8 cellular contexts compared by ENCODE assay signal in genomic region chr14:42224053-42224888, GRCh38.
DNase-seq lines count a peak whose midpoint lies in the region; ATAC-seq and TF ChIP-seq lines count a peak whose summit lies in the region.

No MANE protein-coding gene starts in this region.

- H3K9ac ChIP-seq in IMR-90 (ENCODE audit: low read depth, low read length) (no peak overlapping the region), NT2/D1 (ENCODE audit: insufficient read length, low read depth) (no peak overlapping the region)

- no peak overlapping the region for H4K8ac ChIP-seq in IMR-90 (ENCODE audit: low read depth in 2 of 2, low read length in 2 of 2)

- H2BK15ac ChIP-seq in IMR-90 (ENCODE audit: low read depth, low read length): no peak overlapping the region

- no peak overlapping the region for H4K91ac ChIP-seq in IMR-90 (ENCODE audit: insufficient read depth, low read depth, low read length)

- H3K14ac ChIP-seq in IMR-90 (replicated peaks; ENCODE audit: low read depth, low read length): no peak overlapping the region

- H3K27ac ChIP-seq in IMR-90 (ENCODE audit: insufficient read depth, low read length): no peak overlapping the region

- no peaks in the 10 kb centered on the region for H3K9me1 ChIP-seq in IMR-90 (ENCODE audit: insufficient read depth, low read length)

- no peaks in the 10 kb centered on the region for H3K27me3 Mint-ChIP-seq in stimulated activated naive CD8-positive, alpha-beta T cell treated with anti-CD3 and anti-CD28 coated beads, Interleukin-15, amount 100 ng/mL, for 72 hours

- no peaks in the 10 kb centered on the region for H3K4me1 Mint-ChIP-seq in stimulated activated naive CD8-positive, alpha-beta T cell treated with anti-CD3 and anti-CD28 coated beads, Interleukin-15, amount 100 ng/mL, for 72 hours

- H3K4me3 ChIP-seq in IMR-90 (ENCODE audit: insufficient read depth, low read depth, low read length) (no peak overlapping the region), NT2/D1 (ENCODE audit: insufficient read length, low read depth) (no peak overlapping the region)

- ATAC-seq in IMR-90 (ENCODE audit: low read depth): peak; percentile 84
- ATAC-seq in stimulated activated naive CD8-positive, alpha-beta T cell treated with anti-CD3 and anti-CD28 coated beads, Interleukin-15, amount 100 ng/mL, for 72 hours: no peak
- no peak for ATAC-seq in HG02840 (IDR thresholded peaks at IDR 0.05; ENCODE audit: low FRiP score, unreplicated experiment)
- ATAC-seq in HG03025 (IDR thresholded peaks at IDR 0.05; ENCODE audit: low FRiP score, unreplicated experiment): no peak

- H2BK120ac ChIP-seq in IMR-90 (ENCODE audit: low read depth, low read length): no peak overlapping the region

- H2BK20ac ChIP-seq in IMR-90 (ENCODE audit: low read depth, low read length): no peak overlapping the region

- in situ Hi-C loops in IMR-90 (cut with MboI; ENCODE audit: low sequenced_read_pairs): loop anchor here (10.0 kb wide), 1 partner anchor 781 kb away; no protein-coding TSS in a partner anchor

- no peaks in the 10 kb centered on the region for H3K27me3 ChIP-seq in IMR-90 (ENCODE audit: control insufficient read depth, insufficient read depth, low read length)
- H3K27me3 ChIP-seq in NT2/D1 (ENCODE audit: insufficient read depth, insufficient read length): no peaks in the 10 kb centered on the region

- intact Hi-C loops in IMR-90 (cut with micrococcal nuclease): loop anchor here (5.0 kb wide), 3 partner anchors 112 to 783 kb away; partner anchors contain the start of gene LRFN5

- no peak overlapping the region for H3K56ac ChIP-seq in IMR-90 (ENCODE audit: extremely low read depth, insufficient read depth, low read length)

- H3K9me3 ChIP-seq in IMR-90 (ENCODE audit: control insufficient read depth, insufficient read depth, low read length) (no peaks in the 10 kb centered on the region), NT2/D1 (ENCODE audit: insufficient read depth, low read length) (no peaks in the 10 kb centered on the region)

- no peak for TF ChIP-seq POLR2A in IMR-90 (IDR thresholded peaks at IDR 0.05; ENCODE audit: low read depth, low read length)

- WGBS in IMR-90 (ENCODE audit: extremely low coverage in 2 of 2, insufficient read length in 1 of 2), 2 experiments: no CpG with 5 or more reads among the region's 2 CpGs

- H3K4me2 ChIP-seq in IMR-90 (ENCODE audit: low read depth, low read length): no peak overlapping the region

- no peak overlapping the region for H3K18ac ChIP-seq in IMR-90 (ENCODE audit: low read depth, low read length)

- no peak overlapping the region for H3K27ac Mint-ChIP-seq in stimulated activated naive CD8-positive, alpha-beta T cell treated with anti-CD3 and anti-CD28 coated beads, Interleukin-15, amount 100 ng/mL, for 72 hours

- H2AK5ac ChIP-seq in IMR-90 (ENCODE audit: low read depth, low read length): no peak overlapping the region

- peaks cover 5 to 8% of the 10 kb centered on the region in 2 donors for H3K9me3 Mint-ChIP-seq in stimulated activated naive CD8-positive, alpha-beta T cell treated with anti-CD3 and anti-CD28 coated beads, Interleukin-15, amount 100 ng/mL, for 72 hours

- no peaks in the 10 kb centered on the region for H3K79me1 ChIP-seq in IMR-90 (ENCODE audit: low read depth in 1 of 2, low read length in 2 of 2)

- H2BK5ac ChIP-seq in IMR-90 (ENCODE audit: low read depth, low read length, poor library complexity, severe bottlenecking): no peak overlapping the region

- CTCF ChIA-PET in IMR-90 (lab: Yijun Ruan, JAX): interaction anchor here (0.8 to 1.0 kb wide), 2 partner anchors 11 to 31 kb away, joined by 3 read pairs; no protein-coding TSS in a partner anchor

- TF ChIP-seq RAD21 in IMR-90 (IDR thresholded peaks at IDR 0.05; ENCODE audit: low read length): peak; percentile 78

- peak; percentile 80 for DNase-seq in DMS53 (lab: John Stamatoyannopoulos, UW)
- DNase-seq in IMR-90: peak; percentile 68
- DNase-seq in NT2/D1 (ENCODE audit: low read depth, low spot score): peak; percentile 38
- peak; percentile 35 for DNase-seq in cerebellar cortex (ENCODE audit: low spot score)
- DNase-seq in left kidney (ENCODE audit: low read depth, low spot score): peak; percentile 87
- peak; percentile 1 to 11 for DNase-seq in stimulated activated naive CD8-positive, alpha-beta T cell treated with anti-CD3 and anti-CD28 coated beads, Interleukin-15, amount 100 ng/mL, for 72 hours

- no peak overlapping the region for H2AFZ ChIP-seq in IMR-90 (replicated peaks; ENCODE audit: low read length, poor library complexity)

- dilution Hi-C loops in IMR-90 (cut with HindIII; ENCODE audit: low sequenced_read_pairs, unreplicated experiment): no loop called here

- no peaks in the 10 kb centered on the region; the same call in 1 of the 2 replicates for H3K4me1 ChIP-seq in IMR-90 (ENCODE audit: control insufficient read depth, insufficient read depth, low read length)
- no peaks in the 10 kb centered on the region for H3K4me1 ChIP-seq in NT2/D1 (ENCODE audit: insufficient read depth, insufficient read length)

- no TSS peak for BruUV-seq in IMR-90 (replicated peaks; lab: Mats Ljungman, UMichigan)

- no peak overlapping the region for H3K4ac ChIP-seq in IMR-90 (ENCODE audit: low read depth, low read length)

- H4K20me1 ChIP-seq in IMR-90 (ENCODE audit: insufficient read depth, low read length): no peaks in the 10 kb centered on the region

- POLR2A ChIA-PET in IMR-90 (lab: Charles Lee; ENCODE audit: unreplicated experiment): no interaction called here

- no peak overlapping the region for H4K5ac ChIP-seq in IMR-90 (ENCODE audit: low read depth, low read length)

- no peaks in the 10 kb centered on the region for H3K36me3 ChIP-seq in IMR-90 (ENCODE audit: control insufficient read depth, insufficient read depth, low read length)
- H3K36me3 ChIP-seq in NT2/D1 (ENCODE audit: insufficient read depth, insufficient read length, low read length): no peaks in the 10 kb centered on the region

- H3K23ac ChIP-seq in IMR-90 (ENCODE audit: low read depth, low read length): no peak overlapping the region

- no peak overlapping the region for H3K4me3 Mint-ChIP-seq in stimulated activated naive CD8-positive, alpha-beta T cell treated with anti-CD3 and anti-CD28 coated beads, Interleukin-15, amount 100 ng/mL, for 72 hours

- TF ChIP-seq CTCF in IMR-90 (conservative IDR thresholded peaks at IDR 0.05; ENCODE audit: low read depth, low read length): peak; percentile 72

- no peak overlapping the region for H2AK9ac ChIP-seq in IMR-90 (replicated peaks; ENCODE audit: low read depth, low read length, poor library complexity)

TF ChIP-seq in IMR-90, 13 proteins besides CTCF, POLR2A, EP300 and RAD21:
- TF ChIP-seq SMC3 (IDR thresholded peaks at IDR 0.05; ENCODE audit: low read depth, low read length): peak; percentile 77
- TF ChIP-seq BHLHE40 (IDR thresholded peaks at IDR 0.05; ENCODE audit: low read depth, low read length): no peak
TF ChIP-seq in IMR-90: peak in this region for 1.

Comparison
In these comparisons a context has a peak if more than half of its experiments do, and no peak if none do; other contexts are left out.
1. DNase-seq: peak in every context shown above with its lines; median percentile 87 in left kidney; 80 in DMS53; 68 in IMR-90; 38 in NT2/D1; 35 in cerebellar cortex; 6 in stimulated activated naive CD8-positive, alpha-beta T cell treated with anti-CD3 and anti-CD28 coated beads, Interleukin-15, amount 100 ng/mL, for 72 hours.